9 cellular contexts compared by ENCODE assay signal in genomic region chr5:66769839-66770617, GRCh38.
DNase-seq lines count a peak whose midpoint lies in the region; ATAC-seq, FAIRE-seq and TF ChIP-seq lines count a peak whose summit lies in the region.
"Had no signal": no experiment of that assay in that cellular context is flagged by ENCODE, and none has a peak within 500 bp of the region (broad histone marks: within the 10 kb centered on the region; RNA-seq: fewer than 3 reads in every experiment).

No MANE protein-coding gene starts in this region.

- H3K4me1 Mint-ChIP-seq in WTC11 (no peaks in the 10 kb centered on the region), T-helper 17 cell (no peaks in the 10 kb centered on the region)

- H3K9me3 ChIP-seq in T-helper 17 cell (ENCODE audit: control insufficient read depth, low read length, poor library complexity, severe bottlenecking) (no peaks in the 10 kb centered on the region), Peyer's patch (no peaks in the 10 kb centered on the region)

- no peaks in the 10 kb centered on the region for H3K9me3 Mint-ChIP-seq in WTC11
- H3K9me3 Mint-ChIP-seq: mesothelial cell of epicardium had no signal

- POLR2A ChIA-PET in WTC11 (lab: Charles Lee) = no interaction called here

- H3K4me3 ChIP-seq in Peyer's patch = no peak overlapping the region

- no peak overlapping the region for H3K4me3 Mint-ChIP-seq in WTC11
- no peak overlapping the region for H3K4me3 Mint-ChIP-seq in T-helper 17 cell
- H3K4me3 Mint-ChIP-seq: mesothelial cell of epicardium had no signal

- H3K4me1 ChIP-seq in Peyer's patch = no peaks in the 10 kb centered on the region

- H3K27ac ChIP-seq in Peyer's patch = no peak overlapping the region

- H3K27me3 ChIP-seq in Peyer's patch = no peaks in the 10 kb centered on the region

- H3K27ac Mint-ChIP-seq in WTC11 (no peak overlapping the region), T-helper 17 cell (no peak overlapping the region)
- H3K27ac Mint-ChIP-seq: mesothelial cell of epicardium had no signal

- TF ChIP-seq CTCF in D721Med (IDR thresholded peaks at IDR 0.05; ENCODE audit: insufficient read depth, missing control alignments) (peak; percentile 57), WTC11 (IDR thresholded peaks at IDR 0.05) (no peak), Peyer's patch (IDR thresholded peaks at IDR 0.05) (no peak)

- H3K36me3 ChIP-seq in Peyer's patch = no peaks in the 10 kb centered on the region

- H3K36me3 Mint-ChIP-seq in WTC11 (no peaks in the 10 kb centered on the region), T-helper 17 cell (ENCODE audit: low read depth) (no peaks in the 10 kb centered on the region)
- H3K36me3 Mint-ChIP-seq: mesothelial cell of epicardium had no signal

- H3K27me3 Mint-ChIP-seq in WTC11 (ENCODE audit: low read depth) (no peaks in the 10 kb centered on the region; the same call in 1 of the 2 replicates), T-helper 17 cell (peaks cover 22% of the 10 kb centered on the region)

- DNase-seq in D721Med (ENCODE audit: insufficient read length, low spot score) = no peak
- peak; percentile 5 for DNase-seq in HTR-8/SVneo (ENCODE audit: insufficient read length, low spot score)
- peak; percentile 70 for DNase-seq in WTC11 (ENCODE audit: low spot score)
- peak; percentile 57 for DNase-seq in left kidney (ENCODE audit: low read depth, low spot score)
- DNase-seq in activated T-cell treated with anti-CD3 and anti-CD28 coated beads, Interleukin-2, amount 50 U/mL, for 1 hour = no peak
- DNase-seq in OCI-M1 (lab: John Stamatoyannopoulos, UW) = no peak
- no peak for DNase-seq in T-helper 17 cell
- DNase-seq in Peyer's patch = no peak

- TF ChIP-seq POLR2A in Peyer's patch (IDR thresholded peaks at IDR 0.05) = no peak

- ATAC-seq in WTC11 (peak; percentile 96), T-helper 17 cell (no peak)

- FAIRE-seq in D721Med (lab: Jason Lieb, UNC) = no peak
- FAIRE-seq in HTR-8/SVneo (lab: Jason Lieb, UNC) = no peak

- CTCF ChIA-PET in WTC11 (lab: Charles Lee) = interaction anchor here (0.6 to 1.6 kb wide), 8 partner anchors 28 to 464 kb away, joined by 3 to 20 read pairs (median 4); no protein-coding TSS in a partner anchor

TF ChIP-seq in WTC11, 78 proteins besides CTCF, POLR2A, EP300 and RAD21:
- TF ChIP-seq JAZF1 (CRISPR knock-in tag; IDR thresholded peaks at IDR 0.05) = no peak
- no peak for TF ChIP-seq MXD4 (CRISPR knock-in tag; IDR thresholded peaks at IDR 0.05; ENCODE audit: borderline replicate concordance)
- no peak for TF ChIP-seq ARID4B (CRISPR knock-in tag; IDR thresholded peaks at IDR 0.05; ENCODE audit: borderline replicate concordance)
- TF ChIP-seq RORB (CRISPR knock-in tag; IDR thresholded peaks at IDR 0.05) = no peak
- TF ChIP-seq ELF4 (CRISPR knock-in tag; IDR thresholded peaks at IDR 0.05; ENCODE audit: low read depth) = no peak
- no peak; the same call in 1 of the 2 replicates for TF ChIP-seq NFE2L1 (CRISPR knock-in tag; IDR thresholded peaks at IDR 0.05)
- TF ChIP-seq MYBL2 (CRISPR knock-in tag; IDR thresholded peaks at IDR 0.05) = no peak
- TF ChIP-seq OVOL2 (CRISPR knock-in tag; IDR thresholded peaks at IDR 0.05; ENCODE audit: borderline replicate concordance) = no peak
- no peak for TF ChIP-seq SOX15 (CRISPR knock-in tag; IDR thresholded peaks at IDR 0.05)
- no peak for TF ChIP-seq KAT7 (CRISPR knock-in tag; IDR thresholded peaks at IDR 0.05; ENCODE audit: borderline replicate concordance)
- TF ChIP-seq CBFB (CRISPR knock-in tag; IDR thresholded peaks at IDR 0.05; ENCODE audit: low read depth) = no peak
- no peak for TF ChIP-seq ATF3 (CRISPR knock-in tag; conservative IDR thresholded peaks at IDR 0.05)
- no peak for TF ChIP-seq TEAD1 (CRISPR knock-in tag; IDR thresholded peaks at IDR 0.05)
- no peak for TF ChIP-seq ATF1 (CRISPR knock-in tag; IDR thresholded peaks at IDR 0.05)
- no peak for TF ChIP-seq FOXJ3 (CRISPR knock-in tag; IDR thresholded peaks at IDR 0.05; ENCODE audit: borderline replicate concordance)
- TF ChIP-seq PRRX2 (CRISPR knock-in tag; IDR thresholded peaks at IDR 0.05) = no peak
- no peak for TF ChIP-seq HMGA2 (CRISPR knock-in tag; IDR thresholded peaks at IDR 0.05)
- TF ChIP-seq ZNF671 (CRISPR knock-in tag; IDR thresholded peaks at IDR 0.05) = no peak

Comparison
In these comparisons a context has a peak if more than half of its experiments do, and no peak if none do; other contexts are left out.
1. DNase-seq: peak in HTR-8/SVneo (single experiment), WTC11 (single experiment) and left kidney (single experiment); none in D721Med (single experiment), activated T-cell treated with anti-CD3 and anti-CD28 coated beads, Interleukin-2, amount 50 U/mL, for 1 hour (single experiment), OCI-M1 (single experiment), T-helper 17 cell (0 of 3) and Peyer's patch (0 of 3).